33 cellular contexts compared by ENCODE assay signal in the genomic region with DNA sequence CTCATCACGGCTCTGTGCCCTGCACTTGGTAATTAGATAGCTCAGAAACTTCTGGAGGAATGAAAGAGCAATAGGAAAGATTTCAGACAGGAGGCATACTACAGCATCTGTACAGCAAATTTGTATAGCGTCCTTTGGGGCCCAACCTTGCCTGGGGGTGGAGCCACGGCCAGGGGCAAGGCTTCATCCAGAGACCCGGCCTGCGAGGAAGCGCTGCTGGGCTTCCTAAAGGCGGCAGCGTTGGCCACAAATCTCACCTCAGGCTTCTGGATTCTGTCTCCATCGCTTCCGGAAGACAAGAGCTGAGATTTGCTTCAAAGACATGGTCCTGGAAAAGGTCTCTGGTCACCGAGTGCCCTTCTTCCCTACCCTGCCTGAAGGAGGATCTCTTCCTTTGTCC. TPM values are rescaled to one million over a fixed set of nuclear protein-coding genes. Genes with fewer than 3 reads are reported as not detected.
"Had no signal": no experiment of that assay in that cellular context is flagged by ENCODE, and none has a peak within 500 bp of the region (broad histone marks: within the 10 kb centered on the region; RNA-seq: fewer than 3 reads in every experiment).

No MANE protein-coding gene starts in this region.

- DNase-seq: activated CD4-positive, alpha-beta memory T cell treated with anti-CD3 and anti-CD28 coated beads, Interleukin-2, amount 10 ng/mL, durations not matched to agents 7 days and 5 days; activated CD4-positive, alpha-beta T cell treated with anti-CD3 and anti-CD28 coated beads for 1 hour; activated CD4-positive, alpha-beta T cell treated with anti-CD3 and anti-CD28 coated beads for 48 hours; activated CD4-positive, CD25-positive, alpha-beta regulatory T cell; activated CD8-positive, alpha-beta memory T cell treated with anti-CD3 and anti-CD28 coated beads for 24 hours; activated gamma-delta T cell; activated naive CD4-positive, alpha-beta T cell treated with Interleukin-2 at 50 U/mL for 16 hours; activated naive CD8-positive, alpha-beta T cell treated with anti-CD3 and anti-CD28 coated beads, Interleukin-2, amount 10 ng/mL, durations not matched to agents 7 days and 5 days; activated T-cell treated with anti-CD3 and anti-CD28 coated beads, Interleukin-2, amount 50 U/mL, for 24 hours; amygdala; body of pancreas; Kasumi-1; MG63; NCI-H1092; NCI-H1436 treated with DMSO at 0.1 percent for 48 hours; NCI-H1694 treated with DMSO at 0.1 percent for 48 hours; NCI-H2029; NCI-H345; NCI-H524 treated with DMSO at 0.1 percent for 48 hours; SW 1271; T-helper 1 cell; T-helper 2 cell; T-helper 9 cell had no signal

- H3K9me3 ChIP-seq: body of pancreas, breast epithelium, MG63 had no signal

- H3K27ac Mint-ChIP-seq: activated CD4-positive, alpha-beta memory T cell treated with anti-CD3 and anti-CD28 coated beads, Interleukin-2, amount 10 ng/mL, durations not matched to agents 7 days and 5 days; activated naive CD4-positive, alpha-beta T cell treated with anti-CD3 and anti-CD28 coated beads, Interleukin-2, amount 50 U/mL, for 24 hours; activated naive CD8-positive, alpha-beta T cell treated with anti-CD3 and anti-CD28 coated beads, Interleukin-2, amount 10 ng/mL, durations not matched to agents 7 days and 5 days; activated T-cell treated with anti-CD3 and anti-CD28 coated beads, Interleukin-2, amount 50 U/mL, for 24 hours; activated T-helper 2 cell treated with anti-CD3 and anti-CD28 coated beads, Interferon-gamma antibody, Interleukin-2, Interleukin-4, amounts not matched to agents 10 μg/mL and 5 μg/mL and 100 μg/mL, durations not matched to agents 14 hours and 24 hours and 36 hours had no signal

- H3K27me3 Mint-ChIP-seq: activated CD4-positive, alpha-beta memory T cell treated with anti-CD3 and anti-CD28 coated beads, Interleukin-2, amount 10 ng/mL, durations not matched to agents 7 days and 5 days; activated naive CD4-positive, alpha-beta T cell treated with anti-CD3 and anti-CD28 coated beads, Interleukin-2, amount 50 U/mL, for 24 hours; activated naive CD8-positive, alpha-beta T cell treated with anti-CD3 and anti-CD28 coated beads, Interleukin-2, amount 10 ng/mL, durations not matched to agents 7 days and 5 days; activated T-cell treated with anti-CD3 and anti-CD28 coated beads, Interleukin-2, amount 50 U/mL, for 24 hours had no signal

- H3K36me3 ChIP-seq: breast epithelium, MG63 had no signal

- ATAC-seq: body of pancreas, Right ventricle myocardium inferior had no signal

- H3K4me3 Mint-ChIP-seq: activated CD4-positive, alpha-beta memory T cell treated with anti-CD3 and anti-CD28 coated beads, Interleukin-2, amount 10 ng/mL, durations not matched to agents 7 days and 5 days; activated naive CD4-positive, alpha-beta T cell treated with anti-CD3 and anti-CD28 coated beads, Interleukin-2, amount 50 U/mL, for 24 hours; activated naive CD8-positive, alpha-beta T cell treated with anti-CD3 and anti-CD28 coated beads, Interleukin-2, amount 10 ng/mL, durations not matched to agents 7 days and 5 days; activated T-cell treated with anti-CD3 and anti-CD28 coated beads, Interleukin-2, amount 50 U/mL, for 24 hours had no signal

- H3K27me3 ChIP-seq: body of pancreas, breast epithelium, MG63 had no signal

- H3K4me1 ChIP-seq: body of pancreas, breast epithelium had no signal

- H3K4me3 ChIP-seq: body of pancreas, breast epithelium, MG63 had no signal

- H3K9me3 Mint-ChIP-seq: activated T-helper 2 cell treated with anti-CD3 and anti-CD28 coated beads, Interferon-gamma antibody, Interleukin-2, Interleukin-4, amounts not matched to agents 10 μg/mL and 5 μg/mL and 100 μg/mL, durations not matched to agents 14 hours and 24 hours and 36 hours had no signal

- H3K36me3 Mint-ChIP-seq: activated naive CD4-positive, alpha-beta T cell treated with anti-CD3 and anti-CD28 coated beads, Interleukin-2, amount 50 U/mL, for 24 hours; activated naive CD8-positive, alpha-beta T cell treated with anti-CD3 and anti-CD28 coated beads, Interleukin-2, amount 10 ng/mL, durations not matched to agents 7 days and 5 days had no signal

- H3K4me1 Mint-ChIP-seq: activated CD4-positive, alpha-beta memory T cell treated with anti-CD3 and anti-CD28 coated beads, Interleukin-2, amount 10 ng/mL, durations not matched to agents 7 days and 5 days; activated naive CD4-positive, alpha-beta T cell treated with anti-CD3 and anti-CD28 coated beads, Interleukin-2, amount 50 U/mL, for 24 hours; activated naive CD8-positive, alpha-beta T cell treated with anti-CD3 and anti-CD28 coated beads, Interleukin-2, amount 10 ng/mL, durations not matched to agents 7 days and 5 days had no signal

- H3K27ac ChIP-seq: body of pancreas, breast epithelium, RWPE1, VCaP had no signal

RNA-seq across cellular contexts. Expression of a gene that starts 12.2 kb away (rescaled TPM):
- total RNA-seq: activated CD4-positive, alpha-beta memory T cell treated with anti-CD3 and anti-CD28 coated beads, Interleukin-2, amount 10 ng/mL, durations not matched to agents 7 days and 5 days; activated naive CD8-positive, alpha-beta T cell treated with anti-CD3 and anti-CD28 coated beads, Interleukin-2, amount 10 ng/mL, durations not matched to agents 7 days and 5 days; activated T-helper 2 cell treated with anti-CD3 and anti-CD28 coated beads, Interferon-gamma antibody, Interleukin-2, Interleukin-4, amounts not matched to agents 10 μg/mL and 5 μg/mL and 100 μg/mL, durations not matched to agents 14 hours and 24 hours and 36 hours; astrocyte; body of pancreas; breast epithelium; cardiac septum; NCI-H460; Right ventricle myocardium inferior had no signal
- polyA plus RNA-seq: adipose tissue had no signal

RNA-seq across cellular contexts. Expression of a gene that starts 33.1 kb away (rescaled TPM):
- total RNA-seq: activated CD4-positive, alpha-beta memory T cell treated with anti-CD3 and anti-CD28 coated beads, Interleukin-2, amount 10 ng/mL, durations not matched to agents 7 days and 5 days; activated naive CD8-positive, alpha-beta T cell treated with anti-CD3 and anti-CD28 coated beads, Interleukin-2, amount 10 ng/mL, durations not matched to agents 7 days and 5 days; activated T-helper 2 cell treated with anti-CD3 and anti-CD28 coated beads, Interferon-gamma antibody, Interleukin-2, Interleukin-4, amounts not matched to agents 10 μg/mL and 5 μg/mL and 100 μg/mL, durations not matched to agents 14 hours and 24 hours and 36 hours; astrocyte; body of pancreas; breast epithelium; cardiac septum; NCI-H460; Right ventricle myocardium inferior had no signal
- polyA plus RNA-seq: adipose tissue had no signal

RNA-seq across cellular contexts. Expression of a gene that starts 48.1 kb away (rescaled TPM):
- total RNA-seq: activated CD4-positive, alpha-beta memory T cell treated with anti-CD3 and anti-CD28 coated beads, Interleukin-2, amount 10 ng/mL, durations not matched to agents 7 days and 5 days; activated naive CD8-positive, alpha-beta T cell treated with anti-CD3 and anti-CD28 coated beads, Interleukin-2, amount 10 ng/mL, durations not matched to agents 7 days and 5 days; activated T-helper 2 cell treated with anti-CD3 and anti-CD28 coated beads, Interferon-gamma antibody, Interleukin-2, Interleukin-4, amounts not matched to agents 10 μg/mL and 5 μg/mL and 100 μg/mL, durations not matched to agents 14 hours and 24 hours and 36 hours; astrocyte; body of pancreas; breast epithelium; cardiac septum; NCI-H460; Right ventricle myocardium inferior had no signal
- polyA plus RNA-seq: adipose tissue had no signal
